In genomic region chr10:95626468-95626867, GRCh38 we compare ENCODE assay signal across 28 cellular contexts. TPM values are rescaled to one million over a fixed set of nuclear protein-coding genes. Genes with fewer than 3 reads are reported as not detected.
A peak's percentile ranks its signal among the peaks of the same experiment; 100 is the strongest.
DNase-seq lines count a peak whose midpoint lies in the region; ATAC-seq, FAIRE-seq and TF ChIP-seq lines count a peak whose summit lies in the region.
"Had no signal": no experiment of that assay in that cellular context is flagged by ENCODE, and none has a peak within 500 bp of the region (broad histone marks: within the 10 kb centered on the region; RNA-seq: fewer than 3 reads in every experiment).

No MANE protein-coding gene starts in this region.

- no peak for TF ChIP-seq POLR2A in uterus (IDR thresholded peaks at IDR 0.05)

- H3K27me3 Mint-ChIP-seq in endodermal cell (ENCODE audit: insufficient read depth): no peaks in the 10 kb centered on the region
- H3K27me3 Mint-ChIP-seq: CD4-positive, alpha-beta T cell; CD8-positive, alpha-beta memory T cell had no signal

- no peaks in the 10 kb centered on the region for H3K9me3 ChIP-seq in small intestine (ENCODE audit: control insufficient read depth, low read depth)
- no peaks in the 10 kb centered on the region for H3K9me3 ChIP-seq in uterus
- no peaks in the 10 kb centered on the region for H3K9me3 ChIP-seq in endodermal cell (ENCODE audit: control insufficient read depth, low read length)
- H3K9me3 ChIP-seq: A549, BE2C had no signal

- peaks cover 50% of the 10 kb centered on the region for H3K36me3 Mint-ChIP-seq in endodermal cell (ENCODE audit: low read depth)

- no peak overlapping the region for H3K27ac Mint-ChIP-seq in endodermal cell
- H3K27ac Mint-ChIP-seq: CD4-positive, alpha-beta T cell had no signal

- H3K9me3 Mint-ChIP-seq in endodermal cell: no peaks in the 10 kb centered on the region
- H3K9me3 Mint-ChIP-seq: CD14-positive monocyte; CD4-positive, alpha-beta T cell; CD8-positive, alpha-beta memory T cell had no signal

- WGBS in small intestine, 3 donors: 38 to 85% (median 48%) methylated on average over 3 of the region's 3 CpGs
- WGBS in endodermal cell (ENCODE audit: insufficient coverage in 1 of 2, insufficient read length in 1 of 2), 2 experiments: 92 to 94% methylated on average over 3 of the region's 3 CpGs

- H3K27ac ChIP-seq in foreskin keratinocyte (no peak overlapping the region), small intestine (ENCODE audit: low read depth in 1 of 2, low read length in 1 of 2) (no peak overlapping the region), uterus (no peak overlapping the region), endodermal cell (ENCODE audit: low read depth, low read length) (no peak overlapping the region)
- H3K27ac ChIP-seq: A549; BLaER1 treated with 17β-estradiol and CSF1 and Interleukin-3, amounts not matched to agents 10 nM and 100 nM; GM23248 had no signal

- no peak overlapping the region for H3K4me3 ChIP-seq in bronchial epithelial cell (ENCODE audit: low read depth, low read length)
- no peak overlapping the region for H3K4me3 ChIP-seq in small intestine (ENCODE audit: low read depth in 1 of 2, low read length in 2 of 2)
- no peak overlapping the region for H3K4me3 ChIP-seq in uterus
- no peak overlapping the region for H3K4me3 ChIP-seq in endodermal cell (ENCODE audit: low read length)
- H3K4me3 ChIP-seq: A549; BLaER1 treated with 17β-estradiol and CSF1 and Interleukin-3, amounts not matched to agents 10 nM and 100 nM; GM12878; GM23248 had no signal

- intact Hi-C loops in left colon (cut with DNase I, micrococcal nuclease) (no loop called here), uterus (cut with DNase I; ENCODE audit: low total_unique reads) (no loop called here)

- H3K9ac ChIP-seq in endodermal cell (ENCODE audit: extremely low read depth, low read length, poor library complexity, severe bottlenecking): no peak overlapping the region
- H3K9ac ChIP-seq: BLaER1 treated with 17β-estradiol and CSF1 and Interleukin-3, amounts not matched to agents 10 nM and 100 nM; GM23248 had no signal

- H3K4me3 Mint-ChIP-seq in endodermal cell: no peak overlapping the region
- H3K4me3 Mint-ChIP-seq: CD14-positive monocyte; CD4-positive, alpha-beta T cell; CD8-positive, alpha-beta memory T cell had no signal

- DNase-seq in bronchial epithelial cell (ENCODE audit: low read depth) (peak; percentile 46), foreskin keratinocyte (no peak), left colon (no peak), small intestine (peak; percentile 76), uterus (no peak), endodermal cell (no peak), NCI-H1417 treated with DMSO at 0.1 percent for 48 hours (lab: John Stamatoyannopoulos, UW) (no peak), SKM-1 (lab: John Stamatoyannopoulos, UW; ENCODE audit: unreplicated experiment) (no peak)
- DNase-seq: 8988T; ACHN; AML-193; BE2C; CD4-positive, alpha-beta T cell; CD8-positive, alpha-beta memory T cell; DMS 273 treated with DMSO at 0.1 percent for 48 hours; DMS79; EL; GDM1; GM23248; H7; HCEC 1CT had no signal

- H3K27me3 ChIP-seq in bronchial epithelial cell (ENCODE audit: control insufficient read depth, insufficient read depth, low read length): no peaks in the 10 kb centered on the region
- H3K27me3 ChIP-seq in foreskin keratinocyte: no peaks in the 10 kb centered on the region
- no peaks in the 10 kb centered on the region for H3K27me3 ChIP-seq in small intestine (ENCODE audit: control insufficient read depth in 2 of 2, insufficient read depth in 2 of 2, low read length in 2 of 2)
- no peaks in the 10 kb centered on the region for H3K27me3 ChIP-seq in uterus
- H3K27me3 ChIP-seq in endodermal cell (ENCODE audit: control insufficient read depth, insufficient read depth, low read length, poor library complexity, severe bottlenecking): no peaks in the 10 kb centered on the region
- H3K27me3 ChIP-seq: BE2C; BLaER1 treated with 17β-estradiol and CSF1 and Interleukin-3, amounts not matched to agents 10 nM and 100 nM had no signal

- ATAC-seq in foreskin keratinocyte: peak; percentile 54
- peak; percentile 52 for ATAC-seq in left colon
- ATAC-seq: A549, GM12878 had no signal

- no peaks in the 10 kb centered on the region for H3K4me1 Mint-ChIP-seq in endodermal cell
- H3K4me1 Mint-ChIP-seq: CD8-positive, alpha-beta memory T cell had no signal

- TF ChIP-seq CTCF in bronchial epithelial cell (IDR thresholded peaks at IDR 0.05; ENCODE audit: insufficient read depth, low read length, severe bottlenecking) (no peak), foreskin keratinocyte (conservative IDR thresholded peaks at IDR 0.05) (no peak), uterus (IDR thresholded peaks at IDR 0.05) (no peak), endodermal cell (conservative IDR thresholded peaks at IDR 0.05) (no peak)

- no peaks in the 10 kb centered on the region for H3K4me1 ChIP-seq in foreskin keratinocyte
- peaks cover 0 to 7% of the 10 kb centered on the region in 2 donors for H3K4me1 ChIP-seq in small intestine (ENCODE audit: control insufficient read depth in 2 of 2, insufficient read depth in 1 of 2, low read depth in 1 of 2, low read length in 1 of 2)
- H3K4me1 ChIP-seq in uterus: no peaks in the 10 kb centered on the region
- no peaks in the 10 kb centered on the region for H3K4me1 ChIP-seq in endodermal cell (ENCODE audit: control insufficient read depth, insufficient read depth, low read length)
- H3K4me1 ChIP-seq: BE2C had no signal

- H3K36me3 ChIP-seq in bronchial epithelial cell (ENCODE audit: control insufficient read depth, insufficient read depth, low read length) (peaks cover 7% of the 10 kb centered on the region), small intestine (ENCODE audit: control insufficient read depth in 2 of 2, insufficient read depth in 2 of 2, low read length in 2 of 2) (peaks cover 12 to 19% of the 10 kb centered on the region in 2 donors), uterus (no peaks in the 10 kb centered on the region), endodermal cell (ENCODE audit: control insufficient read depth, insufficient read depth, low read length) (peaks cover 85% of the 10 kb centered on the region)

- FAIRE-seq in bronchial epithelial cell (lab: Jason Lieb, UNC) (no peak), small intestine (lab: Jason Lieb, UNC) (no peak)
- FAIRE-seq: A549, D721Med, GM12878, GM19239, H1 had no signal

RNA-seq across cellular contexts. Expression of gene ALDH18A1, which starts 30.0 kb away (rescaled TPM):
- total RNA-seq in bronchial epithelial cell (53.8 and 68.4 TPM in 2 replicates), foreskin keratinocyte (59.5 and 61.0 TPM in 2 replicates), left colon (100 to 1,000 TPM; 123 to 177 TPM), uterus (100 to 1,000 TPM in 1 of 4 donors, 10 to 100 TPM in 1, 1 to 10 TPM in 2; 4.7 to 112 (median 21.7) TPM), endodermal cell (100 to 1,000 TPM in 1 of 2 donors, 10 to 100 TPM in 1; 81.0 to 130 TPM)
- polyA plus RNA-seq in foreskin keratinocyte (24.9 and 29.9 TPM in 2 replicates), small intestine (10 to 100 TPM; 46.5 to 74.0 (median 67.3) TPM)
- 71.0 TPM for polyA plus RNA-seq in endodermal cell (2013, experiment 1 of 2)
- 66.7 TPM for polyA plus RNA-seq in endodermal cell (2013, experiment 2 of 2)

Comparison
In these comparisons a context has a peak if more than half of its experiments do, and no peak if none do; other contexts are left out.
1. DNase-seq: peak in bronchial epithelial cell (single experiment) and small intestine (single experiment); none in foreskin keratinocyte (0 of 2), left colon (0 of 2), uterus (0 of 2), endodermal cell (single experiment), NCI-H1417 treated with DMSO at 0.1 percent for 48 hours (single experiment) and SKM-1 (single experiment).